In genomic region chrX:71058116-71058515, GRCh38 we compare ENCODE assay signal across 22 cellular contexts. TPM values are rescaled to one million over a fixed set of nuclear protein-coding genes. Genes with fewer than 3 reads are reported as not detected.
A peak's percentile ranks its signal among the peaks of the same experiment; 100 is the strongest.
DNase-seq lines count a peak whose midpoint lies in the region; ATAC-seq and TF ChIP-seq lines count a peak whose summit lies in the region.
"Had no signal": no experiment of that assay in that cellular context is flagged by ENCODE, and none has a peak within 500 bp of the region (broad histone marks: within the 10 kb centered on the region; RNA-seq: fewer than 3 reads in every experiment).

No MANE protein-coding gene starts in this region.

- no peaks in the 10 kb centered on the region for H3K9me3 ChIP-seq in CD4-positive, alpha-beta T cell (ENCODE audit: control insufficient read depth, low read length)
- H3K9me3 ChIP-seq: ascending aorta, uterus had no signal

- H3K4me1 Mint-ChIP-seq in CD4-positive, alpha-beta T cell (ENCODE audit: low read depth): peaks cover 38% of the 10 kb centered on the region
- H3K4me1 Mint-ChIP-seq in activated T-helper 2 cell treated with anti-CD3 and anti-CD28 coated beads, Interferon-gamma antibody, Interleukin-2, Interleukin-4, amounts not matched to agents 10 μg/mL and 5 μg/mL and 100 μg/mL, durations not matched to agents 14 hours and 24 hours and 36 hours (ENCODE audit: low read depth): peaks cover 28% of the 10 kb centered on the region

- peak overlapping the region; percentile 67 for H3K27ac Mint-ChIP-seq in CD4-positive, alpha-beta T cell
- peak overlapping the region; percentile 72 for H3K27ac Mint-ChIP-seq in activated T-helper 2 cell treated with anti-CD3 and anti-CD28 coated beads, Interferon-gamma antibody, Interleukin-2, Interleukin-4, amounts not matched to agents 10 μg/mL and 5 μg/mL and 100 μg/mL, durations not matched to agents 14 hours and 24 hours and 36 hours

- POLR2A ChIA-PET in CD4-positive, alpha-beta T cell (lab: Charles Lee): interaction anchor here (1.1 kb wide), 1 partner anchor 53 kb away, joined by 4 read pairs; the partner anchor contains the start of gene IL2RG

- intact Hi-C loops in CD4-positive, alpha-beta T cell (cut with DNase I, micrococcal nuclease): no loop called here
- intact Hi-C loops in activated T-helper 2 cell treated with anti-CD3 and anti-CD28 coated beads, Interferon-gamma antibody, Interleukin-2, Interleukin-4, amounts not matched to agents 10 μg/mL and 5 μg/mL and 100 μg/mL, durations not matched to agents 14 hours and 24 hours and 36 hours (cut with micrococcal nuclease): no loop called here

- H3K4me3 Mint-ChIP-seq in CD4-positive, alpha-beta T cell: no peak overlapping the region
- H3K4me3 Mint-ChIP-seq in activated T-helper 2 cell treated with anti-CD3 and anti-CD28 coated beads, Interferon-gamma antibody, Interleukin-2, Interleukin-4, amounts not matched to agents 10 μg/mL and 5 μg/mL and 100 μg/mL, durations not matched to agents 14 hours and 24 hours and 36 hours (ENCODE audit: low read depth): peak overlapping the region; percentile 26

- CTCF ChIA-PET in CD4-positive, alpha-beta T cell (lab: Charles Lee): no interaction called here

- DNase-seq in SIG-M5 treated with dmso at 0.1 percent for 504 hours (lab: John Stamatoyannopoulos, UW; ENCODE audit: unreplicated experiment) (peak; percentile 70), SIG-M5 (lab: John Stamatoyannopoulos, UW) (no peak), NOMO-1 treated with dmso at 0.1 percent for 144 hours (lab: John Stamatoyannopoulos, UW; ENCODE audit: unreplicated experiment) (peak; percentile 17), NCI-H2227 treated with DMSO at 0.1 percent for 48 hours (lab: John Stamatoyannopoulos, UW) (no peak), DMS 273 treated with DMSO at 0.1 percent for 48 hours (lab: John Stamatoyannopoulos, UW) (no peak)
- no peak for DNase-seq in CD4-positive, alpha-beta T cell
- DNase-seq in activated T-helper 2 cell treated with anti-CD3 and anti-CD28 coated beads, Interferon-gamma antibody, Interleukin-2, Interleukin-4, amounts not matched to agents 10 μg/mL and 5 μg/mL and 100 μg/mL, durations not matched to agents 14 hours and 24 hours and 36 hours (ENCODE audit: low spot score): no peak
- DNase-seq in stimulated activated CD4-positive, alpha-beta T cell treated with anti-CD3 and anti-CD28 coated beads, Interleukin-1b, Interleukin-23, amount 100 ng/mL, for 48 hours: no peak
- DNase-seq: activated CD4-positive, CD25-positive, alpha-beta regulatory T cell treated with anti-CD3 and anti-CD28 coated beads, Interleukin-2, amount 50 U/mL, for 72 hours; activated CD8-positive, alpha-beta memory T cell treated with anti-CD3 and anti-CD28 coated beads, Interleukin-2, amount 50 U/mL, for 48 hours; erythroblast; foreskin keratinocyte; NCI-H1417 treated with DMSO at 0.1 percent for 48 hours; NCI-H69; occipital lobe; SHP77; substantia nigra; uterus had no signal

- ATAC-seq in CD4-positive, alpha-beta T cell (ENCODE audit: poor library complexity): no peak
- ATAC-seq: foreskin keratinocyte, HCT116 had no signal

- H3K36me3 Mint-ChIP-seq in CD4-positive, alpha-beta T cell (ENCODE audit: low read depth): peaks cover 54% of the 10 kb centered on the region
- peaks cover 52% of the 10 kb centered on the region for H3K36me3 Mint-ChIP-seq in activated T-helper 2 cell treated with anti-CD3 and anti-CD28 coated beads, Interferon-gamma antibody, Interleukin-2, Interleukin-4, amounts not matched to agents 10 μg/mL and 5 μg/mL and 100 μg/mL, durations not matched to agents 14 hours and 24 hours and 36 hours (ENCODE audit: low read depth)

- H3K27me3 ChIP-seq in CD4-positive, alpha-beta T cell (ENCODE audit: control insufficient read depth, insufficient read depth, low read length): no peaks in the 10 kb centered on the region
- H3K27me3 ChIP-seq: ascending aorta, foreskin keratinocyte, uterus had no signal

- H3K27ac ChIP-seq in CD4-positive, alpha-beta T cell (ENCODE audit: low read depth, low read length): no peak overlapping the region
- H3K27ac ChIP-seq: 22Rv1, ascending aorta, foreskin keratinocyte, uterus had no signal

- H3K27me3 Mint-ChIP-seq in CD4-positive, alpha-beta T cell: no peaks in the 10 kb centered on the region
- H3K27me3 Mint-ChIP-seq in activated T-helper 2 cell treated with anti-CD3 and anti-CD28 coated beads, Interferon-gamma antibody, Interleukin-2, Interleukin-4, amounts not matched to agents 10 μg/mL and 5 μg/mL and 100 μg/mL, durations not matched to agents 14 hours and 24 hours and 36 hours (ENCODE audit: low read depth): no peaks in the 10 kb centered on the region

- TF ChIP-seq CTCF in CD4-positive, alpha-beta T cell (IDR thresholded peaks at IDR 0.05): no peak

- H3K9me3 Mint-ChIP-seq in CD4-positive, alpha-beta T cell: no peaks in the 10 kb centered on the region
- no peaks in the 10 kb centered on the region for H3K9me3 Mint-ChIP-seq in activated T-helper 2 cell treated with anti-CD3 and anti-CD28 coated beads, Interferon-gamma antibody, Interleukin-2, Interleukin-4, amounts not matched to agents 10 μg/mL and 5 μg/mL and 100 μg/mL, durations not matched to agents 14 hours and 24 hours and 36 hours

RNA-seq across cellular contexts. Expression of gene SNX12, which starts 10.0 kb away (rescaled TPM):
- 10 to 100 TPM; 20.5 to 22.4 TPM for total RNA-seq in CD4-positive, alpha-beta T cell
- 49.9 and 50.1 TPM in 2 replicates for total RNA-seq in activated T-helper 2 cell treated with anti-CD3 and anti-CD28 coated beads, Interferon-gamma antibody, Interleukin-2, Interleukin-4, amounts not matched to agents 10 μg/mL and 5 μg/mL and 100 μg/mL, durations not matched to agents 14 hours and 24 hours and 36 hours

RNA-seq across cellular contexts. Expression of gene FOXO4, which starts 37.5 kb away (rescaled TPM):
- 10 to 100 TPM; 20.9 to 23.8 TPM for total RNA-seq in CD4-positive, alpha-beta T cell
- 10.6 and 11.6 TPM in 2 replicates for total RNA-seq in activated T-helper 2 cell treated with anti-CD3 and anti-CD28 coated beads, Interferon-gamma antibody, Interleukin-2, Interleukin-4, amounts not matched to agents 10 μg/mL and 5 μg/mL and 100 μg/mL, durations not matched to agents 14 hours and 24 hours and 36 hours

RNA-seq across cellular contexts. Expression of gene CXorf65, which starts 48.4 kb away (rescaled TPM):
- 10 to 100 TPM; 71.9 to 82.3 TPM for total RNA-seq in CD4-positive, alpha-beta T cell
- 22.7 and 26.3 TPM in 2 replicates for total RNA-seq in activated T-helper 2 cell treated with anti-CD3 and anti-CD28 coated beads, Interferon-gamma antibody, Interleukin-2, Interleukin-4, amounts not matched to agents 10 μg/mL and 5 μg/mL and 100 μg/mL, durations not matched to agents 14 hours and 24 hours and 36 hours
- total RNA-seq: ascending aorta, foreskin keratinocyte, lung, occipital lobe had no signal

RNA-seq across cellular contexts. Expression of gene IL2RG, which starts 53.3 kb away (rescaled TPM):
- 100 to 1,000 TPM; 213 to 225 TPM for total RNA-seq in CD4-positive, alpha-beta T cell
- total RNA-seq in activated T-helper 2 cell treated with anti-CD3 and anti-CD28 coated beads, Interferon-gamma antibody, Interleukin-2, Interleukin-4, amounts not matched to agents 10 μg/mL and 5 μg/mL and 100 μg/mL, durations not matched to agents 14 hours and 24 hours and 36 hours: 358 and 366 TPM in 2 replicates
- total RNA-seq: occipital lobe had no signal

Comparison
In these comparisons a context has a peak if more than half of its experiments do, and no peak if none do; other contexts are left out.
1. DNase-seq: peak in SIG-M5 treated with dmso at 0.1 percent for 504 hours (single experiment) and NOMO-1 treated with dmso at 0.1 percent for 144 hours (single experiment); none in SIG-M5 (single experiment), CD4-positive, alpha-beta T cell (0 of 10), activated T-helper 2 cell treated with anti-CD3 and anti-CD28 coated beads, Interferon-gamma antibody, Interleukin-2, Interleukin-4, amounts not matched to agents 10 μg/mL and 5 μg/mL and 100 μg/mL, durations not matched to agents 14 hours and 24 hours and 36 hours (single experiment), stimulated activated CD4-positive, alpha-beta T cell treated with anti-CD3 and anti-CD28 coated beads, Interleukin-1b, Interleukin-23, amount 100 ng/mL, for 48 hours (single experiment), NCI-H2227 treated with DMSO at 0.1 percent for 48 hours (single experiment) and DMS 273 treated with DMSO at 0.1 percent for 48 hours (single experiment).